13 cellular contexts compared by ENCODE assay signal in the genomic region with DNA sequence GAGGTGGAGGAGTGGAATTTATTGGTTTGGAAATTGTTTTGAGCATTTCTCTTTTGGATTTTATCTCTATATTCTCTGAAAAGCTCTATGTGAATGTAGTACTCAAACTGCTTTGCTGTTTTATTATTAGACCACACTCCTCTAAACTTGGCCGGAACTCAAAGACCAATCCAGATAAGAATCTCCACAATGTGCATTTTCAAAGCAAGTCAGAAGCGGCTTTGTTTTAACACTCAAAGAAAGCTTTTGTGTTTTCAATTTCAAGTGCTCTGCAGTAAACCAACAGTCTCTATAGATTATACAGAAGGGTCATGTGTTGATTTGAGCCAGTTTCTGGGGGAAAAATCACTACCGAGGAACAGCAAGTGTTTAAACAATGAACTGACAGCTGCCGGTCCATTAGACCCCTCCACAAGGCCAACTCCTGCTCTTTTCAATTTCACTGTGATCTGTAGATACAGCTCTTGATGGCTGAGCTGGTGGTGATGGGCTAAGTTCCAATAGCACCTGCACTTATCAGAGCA.
A peak's percentile ranks its signal among the peaks of the same experiment; 100 is the strongest.
DNase-seq lines count a peak whose midpoint lies in the region; ATAC-seq lines count a peak whose summit lies in the region.
"Had no signal": no experiment of that assay in that cellular context is flagged by ENCODE, and none has a peak within 500 bp of the region (broad histone marks: within the 10 kb centered on the region; RNA-seq: fewer than 3 reads in every experiment).

No MANE protein-coding gene starts in this region.

- no peaks in the 10 kb centered on the region for H3K27me3 ChIP-seq in SJCRH30

- no peak overlapping the region for H3K27ac ChIP-seq in SJCRH30
- H3K27ac ChIP-seq: psoas muscle had no signal

- no peaks in the 10 kb centered on the region for H3K36me3 ChIP-seq in SJCRH30

- intact Hi-C loops in left colon (cut with DNase I, micrococcal nuclease) = no loop called here

- DNase-seq in Ammon's horn (ENCODE audit: low spot score) = peak; percentile 5
- DNase-seq in LoVo (ENCODE audit: low spot score) = peak; percentile 4
- DNase-seq in SJCRH30 = peak; percentile 26 to 67
- DNase-seq in left colon = no peak
- no peak for DNase-seq in D341Med (ENCODE audit: low spot score)
- no peak for DNase-seq in NCI-H446 treated with DMSO at 0.1 percent for 48 hours (lab: John Stamatoyannopoulos, UW)
- DNase-seq in NCI-H2171 treated with DMSO at 0.1 percent for 48 hours (lab: John Stamatoyannopoulos, UW) = no peak
- DNase-seq in GOT3 (lab: John Stamatoyannopoulos, UW) = no peak
- DNase-seq: activated naive CD4-positive, alpha-beta T cell treated with anti-CD3 and anti-CD28 coated beads, Interleukin-2, amount 50 U/mL, for 16 hours; NCI-H524; psoas muscle; stimulated activated CD4-positive, alpha-beta T cell treated with anti-CD3 and anti-CD28 coated beads, Interleukin-1b, Interleukin-23, amount 100 ng/mL, for 48 hours had no signal

- peaks cover 3% of the 10 kb centered on the region; the same call in 1 of the 2 replicates for H3K4me1 ChIP-seq in SJCRH30
- H3K4me1 ChIP-seq: psoas muscle had no signal

- H3K9me3 ChIP-seq in SJCRH30 (replicated peaks) = no peaks in the 10 kb centered on the region
- H3K9me3 ChIP-seq: psoas muscle had no signal

- H3K4me3 ChIP-seq in SJCRH30 = no peak overlapping the region
- H3K4me3 ChIP-seq: psoas muscle had no signal

- peak; percentile 66 for ATAC-seq in left colon
- ATAC-seq: esophagus mucosa, psoas muscle had no signal

Comparison
In these comparisons a context has a peak if more than half of its experiments do, and no peak if none do; other contexts are left out.
1. DNase-seq: peak in Ammon's horn (single experiment), LoVo (single experiment) and SJCRH30 (2 of 2); none in left colon (0 of 2), D341Med (single experiment), NCI-H446 treated with DMSO at 0.1 percent for 48 hours (single experiment), NCI-H2171 treated with DMSO at 0.1 percent for 48 hours (single experiment) and GOT3 (single experiment).